In genomic region chr15:52379395-52380111, GRCh38 we compare ENCODE assay signal across 9 cellular contexts.
DNase-seq lines count a peak whose midpoint lies in the region; ATAC-seq lines count a peak whose summit lies in the region.
"Had no signal": no experiment of that assay in that cellular context is flagged by ENCODE, and none has a peak within 500 bp of the region (broad histone marks: within the 10 kb centered on the region; RNA-seq: fewer than 3 reads in every experiment).

No MANE protein-coding gene starts in this region.

- no peak overlapping the region for H3K27ac ChIP-seq in effector memory CD4-positive, alpha-beta T cell (ENCODE audit: insufficient read depth, low read length, poor library complexity, severe bottlenecking)

- peak overlapping the region; percentile 12 for H3K4me3 Mint-ChIP-seq in activated T-cell treated with anti-CD3 and anti-CD28 coated beads, Interleukin-2, amount 50 U/mL, for 4 hours

- H3K9me3 Mint-ChIP-seq in activated T-cell treated with anti-CD3 and anti-CD28 coated beads, Interleukin-2, amount 50 U/mL, for 4 hours, result no peaks in the 10 kb centered on the region

- H3K4me1 Mint-ChIP-seq in activated T-cell treated with anti-CD3 and anti-CD28 coated beads, Interleukin-2, amount 50 U/mL, for 4 hours (ENCODE audit: low read depth), result peaks cover 22% of the 10 kb centered on the region

- peak; percentile 66 to 75 for ATAC-seq in activated T-cell treated with anti-CD3 and anti-CD28 coated beads, Interleukin-2, amount 50 U/mL, for 4 hours
- peak; percentile 62 for ATAC-seq in GM21576 (IDR thresholded peaks at IDR 0.05; ENCODE audit: unreplicated experiment)
- ATAC-seq in HG03442 (IDR thresholded peaks at IDR 0.05; ENCODE audit: unreplicated experiment), result peak; percentile 67

- no peaks in the 10 kb centered on the region for H3K4me1 ChIP-seq in effector memory CD4-positive, alpha-beta T cell (ENCODE audit: control insufficient read depth, insufficient read depth, low read length, poor library complexity, severe bottlenecking)

- peaks cover 46% of the 10 kb centered on the region for H3K36me3 ChIP-seq in effector memory CD4-positive, alpha-beta T cell (ENCODE audit: control insufficient read depth, insufficient read depth, low read length)

- H3K27me3 ChIP-seq in effector memory CD4-positive, alpha-beta T cell (replicated peaks; ENCODE audit: control insufficient read depth, insufficient read depth, low read length, poor library complexity, severe bottlenecking), result no peaks in the 10 kb centered on the region

- H3K27me3 Mint-ChIP-seq in activated T-cell treated with anti-CD3 and anti-CD28 coated beads, Interleukin-2, amount 50 U/mL, for 4 hours (ENCODE audit: low read depth), result no peaks in the 10 kb centered on the region

- no peaks in the 10 kb centered on the region for H3K9me3 ChIP-seq in effector memory CD4-positive, alpha-beta T cell (ENCODE audit: control insufficient read depth, low read length)

- H3K36me3 Mint-ChIP-seq in activated T-cell treated with anti-CD3 and anti-CD28 coated beads, Interleukin-2, amount 50 U/mL, for 4 hours (ENCODE audit: insufficient read depth), result peaks cover 38% of the 10 kb centered on the region

- H3K4me3 ChIP-seq in effector memory CD4-positive, alpha-beta T cell (ENCODE audit: insufficient read depth, low read depth, low read length, poor library complexity, severe bottlenecking), result no peak overlapping the region

- no peak for DNase-seq in activated T-cell treated with anti-CD3 and anti-CD28 coated beads, Interleukin-2, amount 50 U/mL, for 4 hours
- no peak for DNase-seq in activated T-cell treated with anti-CD3 and anti-CD28 coated beads for 4 hours
- peak; percentile 31 for DNase-seq in stimulated activated CD8-positive, alpha-beta memory T cell treated with anti-CD3 and anti-CD28 coated beads, Interleukin-4, amount 100 ng/mL, for 48 hours
- DNase-seq in HPDE6-E6E7 (ENCODE audit: extremely low spot score), result no peak
- DNase-seq in effector memory CD4-positive, alpha-beta T cell, result no peak
- no peak for DNase-seq in RPMI8226
- DNase-seq: NCI-H1930 had no signal
